Comparison of ENCODE assay signal across 8 cellular contexts in genomic region chr3:66138336-66139234, GRCh38.
DNase-seq lines count a peak whose midpoint lies in the region; ATAC-seq and TF ChIP-seq lines count a peak whose summit lies in the region.

No MANE protein-coding gene starts in this region.

- TF ChIP-seq CTCF in left ventricle myocardium inferior (IDR thresholded peaks at IDR 0.05; ENCODE audit: borderline replicate concordance) = peak; percentile 88
- TF ChIP-seq CTCF in gastrocnemius medialis (IDR thresholded peaks at IDR 0.05 in 4 of 5, conservative IDR thresholded peaks at IDR 0.05 in 1 of 5) = peak; percentile 61 to 79 (median 65)

- in situ Hi-C loops in gastrocnemius medialis (cut with MboI; ENCODE audit: low sequenced_read_pairs in 4 of 4) = loop anchor here in 3 of 4 donors (5.0 to 10.0 kb wide), 2 partner anchors 354 to 356 kb away; no protein-coding TSS in a partner anchor

- intact Hi-C loops in left ventricle myocardium inferior (cut with micrococcal nuclease) = loop anchor here (5.0 kb wide), 1 partner anchor 351 kb away; no protein-coding TSS in a partner anchor
- intact Hi-C loops in gastrocnemius medialis (cut with DNase I; ENCODE audit: low total_unique reads) = loop anchor here (1.0 kb wide), 1 partner anchor 353 kb away; no protein-coding TSS in a partner anchor

- ATAC-seq in gastrocnemius medialis (peak; percentile 80 to 84), HG03442 (IDR thresholded peaks at IDR 0.05; ENCODE audit: unreplicated experiment) (no peak), GM19397 (IDR thresholded peaks at IDR 0.05; ENCODE audit: unreplicated experiment) (no peak)

- DNase-seq in DMS53 treated with DMSO at 0.1 percent for 48 hours (lab: John Stamatoyannopoulos, UW; ENCODE audit: unreplicated experiment) (peak; percentile 16), H7 (peak; percentile 65), NCI-H2227 (lab: John Stamatoyannopoulos, UW; ENCODE audit: unreplicated experiment) (peak; percentile 62), amniotic epithelial cell (ENCODE audit: low read depth) (peak; percentile 68), left ventricle myocardium inferior (peak; percentile 28), gastrocnemius medialis (peak; percentile 19 to 20)

- H3K4me3 ChIP-seq in H7 (ENCODE audit: insufficient read depth, low read depth, low read length) = no peak overlapping the region
- H3K4me3 ChIP-seq in left ventricle myocardium inferior = no peak overlapping the region
- no peak overlapping the region for H3K4me3 ChIP-seq in gastrocnemius medialis

- H3K36me3 ChIP-seq in H7 (replicated peaks; ENCODE audit: control insufficient read depth, insufficient read depth, low read length) (no peaks in the 10 kb centered on the region), left ventricle myocardium inferior (no peaks in the 10 kb centered on the region), gastrocnemius medialis (no peaks in the 10 kb centered on the region)

- peak overlapping the region; percentile 47 for H3K27ac ChIP-seq in left ventricle myocardium inferior (replicated peaks)
- no peak overlapping the region for H3K27ac ChIP-seq in gastrocnemius medialis

- H3K27me3 ChIP-seq in H7 (ENCODE audit: control insufficient read depth, insufficient read depth, low read length) = no peaks in the 10 kb centered on the region
- H3K27me3 ChIP-seq in left ventricle myocardium inferior (ENCODE audit: low read depth) = no peaks in the 10 kb centered on the region
- no peaks in the 10 kb centered on the region for H3K27me3 ChIP-seq in gastrocnemius medialis

- no peak for TF ChIP-seq POLR2A in gastrocnemius medialis (IDR thresholded peaks at IDR 0.05)

- no peaks in the 10 kb centered on the region for H3K9me3 ChIP-seq in left ventricle myocardium inferior (replicated peaks)
- no peaks in the 10 kb centered on the region for H3K9me3 ChIP-seq in gastrocnemius medialis

- H3K4me1 ChIP-seq in left ventricle myocardium inferior (peaks cover 18% of the 10 kb centered on the region), gastrocnemius medialis (no peaks in the 10 kb centered on the region)

Comparison
In these comparisons a context has a peak if more than half of its experiments do, and no peak if none do; other contexts are left out.
1. DNase-seq: peak in every context shown above with its lines; median percentile 68 in amniotic epithelial cell; 65 in H7; 62 in NCI-H2227; 28 in left ventricle myocardium inferior; 20 in gastrocnemius medialis; 16 in DMS53 treated with DMSO at 0.1 percent for 48 hours.
2. ATAC-seq: peak in gastrocnemius medialis (2 of 2); none in HG03442 (single experiment) and GM19397 (single experiment).